ENCODE assay signal across 8 cellular contexts in genomic region chr2:25301453-25302352, GRCh38. TPM values are rescaled to one million over a fixed set of nuclear protein-coding genes. Genes with fewer than 3 reads are reported as not detected.
DNase-seq lines count a peak whose midpoint lies in the region; ATAC-seq and TF ChIP-seq lines count a peak whose summit lies in the region.

No MANE protein-coding gene starts in this region.

- 79 to 88% methylated on average over 7 to 8 of the region's 8 CpGs for WGBS in thyroid gland, 2 donors

- H3K9me3 Mint-ChIP-seq in CD4-positive, alpha-beta memory T cell = peaks cover 0 to 3% (median 0%) of the 10 kb centered on the region in 8 donors

- H3K4me1 Mint-ChIP-seq in CD4-positive, alpha-beta memory T cell = peaks cover 25 to 54% (median 42%) of the 10 kb centered on the region in 4 donors

- peak in 3 of 5 donors; percentile 31 to 83 (median 38) for DNase-seq in CD4-positive, alpha-beta memory T cell
- DNase-seq in HL-60 (ENCODE audit: low read depth in 1 of 2, low spot score in 1 of 2) = peak; percentile 78 to 81
- DNase-seq in dorsolateral prefrontal cortex = peak in 1 of 10 donors; percentile 51
- DNase-seq in stimulated activated CD4-positive, alpha-beta T cell treated with anti-CD3 and anti-CD28 coated beads, Interleukin-4, amount 100 ng/mL, for 24 hours = peak; percentile 76
- no peak for DNase-seq in LoVo (ENCODE audit: low spot score)
- DNase-seq in thyroid gland = no peak

- H3K4me3 Mint-ChIP-seq in CD4-positive, alpha-beta memory T cell = peak overlapping the region in 7 of 8 donors; percentile 15 to 74 (median 32)

- TF ChIP-seq CTCF in HL-60 (IDR thresholded peaks at IDR 0.05; ENCODE audit: insufficient read depth, low read length) = no peak
- no peak for TF ChIP-seq CTCF in dorsolateral prefrontal cortex (IDR thresholded peaks at IDR 0.05 in 54 of 56, conservative IDR thresholded peaks at IDR 0.05 in 2 of 56; ENCODE audit: low read depth in 1 of 56, partially characterized antibody in 56 of 56)
- no peak for TF ChIP-seq CTCF in thyroid gland (IDR thresholded peaks at IDR 0.05)

- no peaks in the 10 kb centered on the region for H3K27me3 ChIP-seq in CD4-positive, alpha-beta memory T cell (ENCODE audit: insufficient read depth, low read length)
- H3K27me3 ChIP-seq in HL-60 (ENCODE audit: insufficient read depth, poor library complexity, severe bottlenecking) = no peaks in the 10 kb centered on the region
- H3K27me3 ChIP-seq in dorsolateral prefrontal cortex = no peaks in the 10 kb centered on the region
- no peaks in the 10 kb centered on the region for H3K27me3 ChIP-seq in thyroid gland

- POLR2A ChIA-PET in CD4-positive, alpha-beta memory T cell (lab: Charles Lee; ENCODE audit: partially characterized antibody) = interaction anchor here (1.1 to 5.8 kb wide), 9 partner anchors 13 to 61 kb away, joined by 3 to 35 read pairs (median 8); no protein-coding TSS in a partner anchor

- no peaks in the 10 kb centered on the region for H3K27me3 Mint-ChIP-seq in CD4-positive, alpha-beta memory T cell

- no peaks in the 10 kb centered on the region for H3K9me3 ChIP-seq in CD4-positive, alpha-beta memory T cell (ENCODE audit: control insufficient read depth in 1 of 2, low read length in 2 of 2)
- no peaks in the 10 kb centered on the region for H3K9me3 ChIP-seq in thyroid gland

- H3K4me3 ChIP-seq in CD4-positive, alpha-beta memory T cell (ENCODE audit: low read length in 2 of 2) = no peak overlapping the region
- H3K4me3 ChIP-seq in HL-60 (replicated peaks; ENCODE audit: insufficient read depth, low read length) = peak overlapping the region; percentile 22
- H3K4me3 ChIP-seq in dorsolateral prefrontal cortex = no peak overlapping the region
- H3K4me3 ChIP-seq in thyroid gland (replicated peaks in 1 of 3) = no peak overlapping the region

- peak overlapping the region; percentile 41 for H3K27ac ChIP-seq in CD4-positive, alpha-beta memory T cell (ENCODE audit: low read depth, low read length)
- H3K27ac ChIP-seq in HL-60 (replicated peaks) (no peak overlapping the region), dorsolateral prefrontal cortex (peak overlapping the region in 52 of 59 donors; percentile 0 to 86 (median 56)), thyroid gland (no peak overlapping the region)

- H3K27ac Mint-ChIP-seq in CD4-positive, alpha-beta memory T cell = peak overlapping the region; percentile 76 to 97 (median 84)

- intact Hi-C loops in CD4-positive, alpha-beta memory T cell (cut with micrococcal nuclease) = no loop called here
- intact Hi-C loops in dorsolateral prefrontal cortex (cut with DNase I) (no loop called here), thyroid gland (cut with DNase I) (no loop called here)

- CTCF ChIA-PET in CD4-positive, alpha-beta memory T cell (lab: Charles Lee; ENCODE audit: partially characterized antibody) = interaction anchor here (1.1 to 4.3 kb wide), 6 partner anchors 8 to 61 kb away, joined by 3 to 25 read pairs (median 4); no protein-coding TSS in a partner anchor

- peak; percentile 96 for ATAC-seq in GM21447 (IDR thresholded peaks at IDR 0.05; ENCODE audit: unreplicated experiment)
- peak; percentile 97 to 98 for ATAC-seq in activated CD4-positive, CD25-positive, alpha-beta regulatory T cell treated with anti-CD3 and anti-CD28 coated beads, Interleukin-2, amount 50 U/mL, for 24 hours

- TF ChIP-seq POLR2A in thyroid gland (IDR thresholded peaks at IDR 0.05) = no peak

- peaks cover 51% of the 10 kb centered on the region for H3K4me1 ChIP-seq in CD4-positive, alpha-beta memory T cell (ENCODE audit: insufficient read depth, low read length)
- H3K4me1 ChIP-seq in thyroid gland = peaks cover 12 to 31% of the 10 kb centered on the region in 2 donors

- H3K36me3 ChIP-seq in CD4-positive, alpha-beta memory T cell (ENCODE audit: insufficient read depth, low read length) = peaks cover 25% of the 10 kb centered on the region
- H3K36me3 ChIP-seq in thyroid gland = peaks cover 14% of the 10 kb centered on the region in 2 donors

- peaks cover 19 to 60% of the 10 kb centered on the region in 2 donors for H3K36me3 Mint-ChIP-seq in CD4-positive, alpha-beta memory T cell

RNA-seq across cellular contexts. Expression of gene DNMT3A, which starts 40.0 kb away (rescaled TPM):
- total RNA-seq in CD4-positive, alpha-beta memory T cell = 10 to 100 TPM; 62.2 to 71.6 TPM
- polyA plus RNA-seq in CD4-positive, alpha-beta memory T cell = 10 to 100 TPM in 1 of 2 donors, 1 to 10 TPM in 1; 7.5 to 14.6 TPM
- 10 to 100 TPM; 37.2 to 80.0 (median 54.1) TPM for total RNA-seq in dorsolateral prefrontal cortex
- total RNA-seq in thyroid gland = 10 to 100 TPM; 17.3 to 40.9 (median 18.8) TPM

Comparison
In these comparisons a context has a peak if more than half of its experiments do, and no peak if none do; other contexts are left out.
1. DNase-seq: peak in CD4-positive, alpha-beta memory T cell (3 of 5), HL-60 (2 of 2) and stimulated activated CD4-positive, alpha-beta T cell treated with anti-CD3 and anti-CD28 coated beads, Interleukin-4, amount 100 ng/mL, for 24 hours (single experiment); none in LoVo (single experiment) and thyroid gland (0 of 2).
2. H3K27ac ChIP-seq: peak in CD4-positive, alpha-beta memory T cell (single experiment) and dorsolateral prefrontal cortex (52 of 59); none in HL-60 (single experiment) and thyroid gland (0 of 3).